In genomic region chr20:62014488-62014775, GRCh38 we compare ENCODE assay signal across 1 cellular context.
TF ChIP-seq lines count a peak whose summit lies in the region.

No MANE protein-coding gene starts in this region.

TF ChIP-seq in WTC11, 78 proteins besides CTCF, POLR2A, EP300 and RAD21 (continued from another document):
- TF ChIP-seq, protein P1, sequence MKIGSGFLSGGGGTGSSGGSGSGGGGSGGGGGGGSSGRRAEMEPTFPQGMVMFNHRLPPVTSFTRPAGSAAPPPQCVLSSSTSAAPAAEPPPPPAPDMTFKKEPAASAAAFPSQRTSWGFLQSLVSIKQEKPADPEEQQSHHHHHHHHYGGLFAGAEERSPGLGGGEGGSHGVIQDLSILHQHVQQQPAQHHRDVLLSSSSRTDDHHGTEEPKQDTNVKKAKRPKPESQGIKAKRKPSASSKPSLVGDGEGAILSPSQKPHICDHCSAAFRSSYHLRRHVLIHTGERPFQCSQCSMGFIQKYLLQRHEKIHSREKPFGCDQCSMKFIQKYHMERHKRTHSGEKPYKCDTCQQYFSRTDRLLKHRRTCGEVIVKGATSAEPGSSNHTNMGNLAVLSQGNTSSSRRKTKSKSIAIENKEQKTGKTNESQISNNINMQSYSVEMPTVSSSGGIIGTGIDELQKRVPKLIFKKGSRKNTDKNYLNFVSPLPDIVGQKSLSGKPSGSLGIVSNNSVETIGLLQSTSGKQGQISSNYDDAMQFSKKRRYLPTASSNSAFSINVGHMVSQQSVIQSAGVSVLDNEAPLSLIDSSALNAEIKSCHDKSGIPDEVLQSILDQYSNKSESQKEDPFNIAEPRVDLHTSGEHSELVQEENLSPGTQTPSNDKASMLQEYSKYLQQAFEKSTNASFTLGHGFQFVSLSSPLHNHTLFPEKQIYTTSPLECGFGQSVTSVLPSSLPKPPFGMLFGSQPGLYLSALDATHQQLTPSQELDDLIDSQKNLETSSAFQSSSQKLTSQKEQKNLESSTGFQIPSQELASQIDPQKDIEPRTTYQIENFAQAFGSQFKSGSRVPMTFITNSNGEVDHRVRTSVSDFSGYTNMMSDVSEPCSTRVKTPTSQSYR (CRISPR knock-in tag; IDR thresholded peaks at IDR 0.05) = no peak
- TF ChIP-seq AR (CRISPR knock-in tag; IDR thresholded peaks at IDR 0.05) (no peak), SMAD4 (CRISPR knock-in tag; IDR thresholded peaks at IDR 0.05) (no peak), ZNF232 (CRISPR knock-in tag; IDR thresholded peaks at IDR 0.05) (no peak), HMGA2 (CRISPR knock-in tag; IDR thresholded peaks at IDR 0.05) (no peak), NFATC4 (CRISPR knock-in tag; IDR thresholded peaks at IDR 0.05) (no peak), ZNF121 (CRISPR knock-in tag; IDR thresholded peaks at IDR 0.05) (no peak), USF2 (CRISPR knock-in tag; IDR thresholded peaks at IDR 0.05) (no peak)
